In genomic region chr3:184007143-184007813, GRCh38 we compare ENCODE assay signal across 10 cellular contexts. TPM values are rescaled to one million over a fixed set of nuclear protein-coding genes. Genes with fewer than 3 reads are reported as not detected.
A peak's percentile ranks its signal among the peaks of the same experiment; 100 is the strongest.
DNase-seq lines count a peak whose midpoint lies in the region; ATAC-seq and TF ChIP-seq lines count a peak whose summit lies in the region.
"Not testable (repeated sequence)": the region's sequence is repeated elsewhere in the genome, so short reads cannot be mapped to it uniquely, and the experiment has no call there.
"Had no signal": no experiment of that assay in that cellular context is flagged by ENCODE, and none has a peak within 500 bp of the region (broad histone marks: within the 10 kb centered on the region; RNA-seq: fewer than 3 reads in every experiment).

No MANE protein-coding gene starts in this region.

- H3K27me3 Mint-ChIP-seq in MCF 10A (ENCODE audit: insufficient read depth, unreplicated experiment), result not testable (repeated sequence)

- intact Hi-C loops in MCF 10A (cut with micrococcal nuclease); gastrocnemius medialis (cut with DNase I; ENCODE audit: low total_unique reads): not testable (repeated sequence)

- H3K36me3 ChIP-seq in HEK293 (ENCODE audit: control insufficient read depth in 2 of 2, insufficient read depth in 1 of 2, low read length in 2 of 2) (peaks cover 3 to 40% of the 10 kb centered on the region in 2 experiments), gastrocnemius medialis (peaks cover 0 to 37% of the 10 kb centered on the region in 2 donors)
- H3K36me3 ChIP-seq in OCI-LY3 (replicated peaks; ENCODE audit: low read depth, low read length); SU-DHL-6 (ENCODE audit: low read length); mucosa of rectum (ENCODE audit: control insufficient read depth in 2 of 2, insufficient read depth in 2 of 2, low read length in 2 of 2): not testable (repeated sequence)

- H2AFZ ChIP-seq in OCI-LY3 (ENCODE audit: low read depth, low read length), result not testable (repeated sequence)
- H2AFZ ChIP-seq in SU-DHL-6 (ENCODE audit: low read depth, low read length, severe bottlenecking), result peak overlapping the region; percentile 38

- peak overlapping the region; percentile 56 for H3K4me2 ChIP-seq in OCI-LY3 (ENCODE audit: low read length)
- H3K4me2 ChIP-seq in SU-DHL-6 (ENCODE audit: low read depth, low read length, poor library complexity, severe bottlenecking), result peak overlapping the region; percentile 91

- peaks cover 21% of the 10 kb centered on the region for H3K36me3 Mint-ChIP-seq in MCF 10A (ENCODE audit: insufficient read depth, unreplicated experiment)

- H4K20me1 ChIP-seq in OCI-LY3 (ENCODE audit: insufficient read depth, low read length); SU-DHL-6 (ENCODE audit: low read depth, low read length): not testable (repeated sequence)

- TF ChIP-seq POLR2A in gastrocnemius medialis (IDR thresholded peaks at IDR 0.05), result not testable (repeated sequence)

- peaks cover 12% of the 10 kb centered on the region for H3K4me1 Mint-ChIP-seq in MCF 10A (ENCODE audit: insufficient read depth, unreplicated experiment)

- CTCF ChIA-PET in HEK293 (lab: Yijun Ruan, JAX) (interaction anchor here (0.9 to 2.2 kb wide), 4 partner anchors 9 to 128 kb away, joined by 3 to 16 read pairs (median 5); partner anchors contain the start of genes ABCC5, EIF2B5 and PARL), MCF 10A (lab: Yijun Ruan, JAX) (interaction anchor here (0.5 to 3.1 kb wide), 6 partner anchors 8 to 1496 kb away, joined by 3 to 24 read pairs (median 3); no protein-coding TSS in a partner anchor)

- H3K9ac ChIP-seq in OCI-LY3 (ENCODE audit: low read length); mucosa of rectum (ENCODE audit: low read depth in 1 of 2, low read length in 2 of 2): not testable (repeated sequence)
- peak overlapping the region; percentile 37 for H3K9ac ChIP-seq in SU-DHL-6 (ENCODE audit: low read length)

- TF ChIP-seq CTCF in 22Rv1 (IDR thresholded peaks at IDR 0.05), result peak; percentile 27; the same call in 1 of the 2 replicates
- not testable (repeated sequence) for TF ChIP-seq CTCF in HEK293 (tag by site-specific recombination; IDR thresholded peaks at IDR 0.05); OCI-LY3 (IDR thresholded peaks at IDR 0.05; ENCODE audit: low read depth, low read length); SU-DHL-6 (IDR thresholded peaks at IDR 0.05; ENCODE audit: insufficient read depth, low read length, poor library complexity, severe bottlenecking); MCF 10A (IDR thresholded peaks at IDR 0.05; ENCODE audit: unreplicated experiment); foreskin keratinocyte (conservative IDR thresholded peaks at IDR 0.05); gastrocnemius medialis (IDR thresholded peaks at IDR 0.05 in 4 of 5, conservative IDR thresholded peaks at IDR 0.05 in 1 of 5)

- peak overlapping the region; percentile 89 for H3K27ac ChIP-seq in 22Rv1
- H3K27ac ChIP-seq in HEK293 (ENCODE audit: extremely low read depth, low read depth, low read length); OCI-LY3 (ENCODE audit: low read length): not testable (repeated sequence)
- peak overlapping the region; percentile 80 for H3K27ac ChIP-seq in SU-DHL-6 (ENCODE audit: low read depth, low read length)
- H3K27ac ChIP-seq in foreskin keratinocyte, result peak overlapping the region; percentile 2
- H3K27ac ChIP-seq in mucosa of rectum (ENCODE audit: low read depth in 2 of 2, low read length in 2 of 2), result peak overlapping the region; percentile 61 to 79
- peak overlapping the region; percentile 84 to 88 (median 86) for H3K27ac ChIP-seq in gastrocnemius medialis

- H3F3A ChIP-seq in SU-DHL-6 (ENCODE audit: insufficient read depth), result peaks cover 33% of the 10 kb centered on the region

- not testable (repeated sequence) for H3K9me3 Mint-ChIP-seq in MCF 10A (ENCODE audit: unreplicated experiment)

- not testable (repeated sequence) for H3K27me3 ChIP-seq in OCI-LY3 (ENCODE audit: low read depth, low read length); SU-DHL-6 (ENCODE audit: low read length); foreskin keratinocyte; mucosa of rectum (ENCODE audit: control insufficient read depth in 2 of 2, insufficient read depth in 2 of 2, low read length in 2 of 2); gastrocnemius medialis

- not testable (repeated sequence) for DNase-seq in MCF 10A (ENCODE audit: unreplicated experiment); foreskin keratinocyte
- peak in 1 of 2 donors; percentile 25 for DNase-seq in gastrocnemius medialis

- not testable (repeated sequence) for ATAC-seq in foreskin keratinocyte, gastrocnemius medialis

- BruUV-seq in MCF 10A (replicated peaks; lab: Mats Ljungman, UMichigan), result not testable (repeated sequence)

- peak overlapping the region; percentile 37 for H3K27ac Mint-ChIP-seq in MCF 10A (ENCODE audit: low read depth, unreplicated experiment)

- POLR2A ChIA-PET in HEK293 (lab: Yijun Ruan, JAX), result interaction anchor here (1.4 kb wide), 1 partner anchor 11 kb away, joined by 4 read pairs; the partner anchor contains the start of gene ABCC5
- POLR2A ChIA-PET in MCF 10A (lab: Yijun Ruan, JAX), result interaction anchor here (0.7 to 3.9 kb wide), 6 partner anchors 8 to 313 kb away, joined by 3 to 26 read pairs (median 4); partner anchors contain the start of genes ABCC5 and EIF2B5

- H3K4me3 ChIP-seq in HEK293 (ENCODE audit: low read depth, low read length); SU-DHL-6 (ENCODE audit: insufficient read depth, low read length, poor library complexity, severe bottlenecking); mucosa of rectum (ENCODE audit: low read length in 2 of 2); gastrocnemius medialis: not testable (repeated sequence)
- 0 out of 2 replicates have a peak overlapping the region, but pooled peaks have one; percentile 4 for H3K4me3 ChIP-seq in OCI-LY3 (ENCODE audit: low read length)

- not testable (repeated sequence) for H3K9me2 ChIP-seq in SU-DHL-6 (replicated peaks; ENCODE audit: insufficient read depth, low read length)

- in situ Hi-C loops in gastrocnemius medialis (cut with MboI; ENCODE audit: low sequenced_read_pairs in 4 of 4), result not testable (repeated sequence)

- not testable (repeated sequence) for H3K9me3 ChIP-seq in HEK293 (ENCODE audit: control insufficient read depth, insufficient read depth, low read depth, low read length); OCI-LY3 (ENCODE audit: insufficient read depth, low read length); SU-DHL-6 (ENCODE audit: insufficient read depth, low read length); mucosa of rectum (ENCODE audit: control insufficient read depth in 2 of 2, low read length in 2 of 2); gastrocnemius medialis

- H3K79me2 ChIP-seq in OCI-LY3 (ENCODE audit: low read length); SU-DHL-6 (ENCODE audit: insufficient read depth, low read length): not testable (repeated sequence)

- H3K4me1 ChIP-seq in HEK293 (ENCODE audit: control insufficient read depth, insufficient read depth, low read length), result not testable (repeated sequence)
- H3K4me1 ChIP-seq in OCI-LY3 (ENCODE audit: low read length) (peaks cover 23% of the 10 kb centered on the region), foreskin keratinocyte (peaks cover 25% of the 10 kb centered on the region), mucosa of rectum (ENCODE audit: control insufficient read depth in 2 of 2, insufficient read depth in 2 of 2, low read length in 2 of 2) (peaks cover 7 to 28% of the 10 kb centered on the region in 2 donors), gastrocnemius medialis (peaks cover 51 to 56% of the 10 kb centered on the region in 2 donors)

- not testable (repeated sequence) for H3K4me3 Mint-ChIP-seq in MCF 10A (ENCODE audit: unreplicated experiment)

TF ChIP-seq in HEK293, 187 proteins besides CTCF, POLR2A, EP300 and RAD21:
- peak; percentile 50; the same call in 1 of the 2 replicates for TF ChIP-seq ZNF664 (tag by site-specific recombination; IDR thresholded peaks at IDR 0.05)
- TF ChIP-seq KLF1 (tag by site-specific recombination; IDR thresholded peaks at IDR 0.05), result peak; percentile 67

RNA-seq across cellular contexts. Expression of gene ABCC5, which starts 10.4 kb away (rescaled TPM):
- total RNA-seq in MCF 10A (2022) (16.5 and 17.9 TPM in 2 replicates), foreskin keratinocyte (15.2 and 15.5 TPM in 2 replicates), gastrocnemius medialis (10 to 100 TPM; 20.4 to 52.2 (median 39.5) TPM)
- 6.4 and 7.4 TPM in 2 replicates for polyA plus RNA-seq in foreskin keratinocyte

RNA-seq across cellular contexts. Expression of gene HTR3D, which starts 24.3 kb away (rescaled TPM):
- total RNA-seq in MCF 10A (2022) (not detected in 2 replicates), foreskin keratinocyte (not detected in 2 replicates), gastrocnemius medialis (not detected)
- polyA plus RNA-seq in foreskin keratinocyte, result not detected in 2 replicates
- total RNA-seq: H1, HT1080 had no signal
- polyA plus RNA-seq: H1 had no signal

RNA-seq across cellular contexts. Expression of gene HTR3C, which starts 45.6 kb away (rescaled TPM):
- total RNA-seq in MCF 10A (2022) (not detected in 2 replicates), foreskin keratinocyte (not detected in 2 replicates), gastrocnemius medialis (not detected)
- polyA plus RNA-seq in foreskin keratinocyte, result not detected in 2 replicates
- total RNA-seq: H1, HT1080 had no signal
